ENCODE assay signal across 12 cellular contexts in genomic region chr11:73229321-73230275, GRCh38. TPM values are rescaled to one million over a fixed set of nuclear protein-coding genes. Genes with fewer than 3 reads are reported as not detected.
DNase-seq lines count a peak whose midpoint lies in the region; TF ChIP-seq lines count a peak whose summit lies in the region.
"Had no signal": no experiment of that assay in that cellular context is flagged by ENCODE, and none has a peak within 500 bp of the region (broad histone marks: within the 10 kb centered on the region; RNA-seq: fewer than 3 reads in every experiment).

No MANE protein-coding gene starts in this region.

- no peaks in the 10 kb centered on the region for H3K9me3 Mint-ChIP-seq in nephron progenitor cell
- H3K9me3 Mint-ChIP-seq: activated CD8-positive, alpha-beta T cell treated with anti-CD3 and anti-CD28 coated beads for 36 hours; dendritic cell treated with granulocyte-macrophage colony-stimulating factor and Interleukin-4, amounts not matched to agents 40 ng/mL and 50 ng/mL, for 4 days had no signal

- DNase-seq in BE2C (peak; percentile 6), H7 (peak; percentile 36), dermis microvascular lymphatic vessel endothelial cell (ENCODE audit: low read depth in 2 of 2) (peak; percentile 39 to 62), nephron progenitor cell (peak; percentile 2), NCI-H1694 (lab: John Stamatoyannopoulos, UW) (no peak), NOMO-1 treated with dmso at 0.1 percent for 144 hours (lab: John Stamatoyannopoulos, UW; ENCODE audit: unreplicated experiment) (no peak), Ammon's horn (ENCODE audit: low spot score) (no peak), midbrain (lab: John Stamatoyannopoulos, UW) (no peak)
- DNase-seq: activated CD8-positive, alpha-beta T cell treated with anti-CD3 and anti-CD28 coated beads for 36 hours; esophagus squamous epithelium; substantia nigra had no signal

- no peaks in the 10 kb centered on the region for H3K9me3 ChIP-seq in BE2C
- H3K9me3 ChIP-seq: esophagus squamous epithelium had no signal

- H3K27ac Mint-ChIP-seq in nephron progenitor cell, result no peak overlapping the region
- H3K27ac Mint-ChIP-seq: activated CD8-positive, alpha-beta T cell treated with anti-CD3 and anti-CD28 coated beads for 36 hours; dendritic cell treated with granulocyte-macrophage colony-stimulating factor and Interleukin-4, amounts not matched to agents 40 ng/mL and 50 ng/mL, for 4 days had no signal

- no peaks in the 10 kb centered on the region for H3K36me3 Mint-ChIP-seq in nephron progenitor cell (ENCODE audit: low read depth)

- no peaks in the 10 kb centered on the region for H3K36me3 ChIP-seq in BE2C
- H3K36me3 ChIP-seq in H7 (replicated peaks; ENCODE audit: control insufficient read depth, insufficient read depth, low read length), result no peaks in the 10 kb centered on the region

- no peaks in the 10 kb centered on the region for H3K27me3 ChIP-seq in BE2C
- H3K27me3 ChIP-seq in H7 (ENCODE audit: control insufficient read depth, insufficient read depth, low read length), result no peaks in the 10 kb centered on the region
- H3K27me3 ChIP-seq: esophagus squamous epithelium had no signal

- TF ChIP-seq CTCF in BE2C (IDR thresholded peaks at IDR 0.05; ENCODE audit: low read depth, low read length), result no peak
- TF ChIP-seq CTCF in nephron progenitor cell (IDR thresholded peaks at IDR 0.05), result no peak

- H3K4me3 Mint-ChIP-seq in nephron progenitor cell, result no peak overlapping the region
- H3K4me3 Mint-ChIP-seq: activated CD8-positive, alpha-beta T cell treated with anti-CD3 and anti-CD28 coated beads for 36 hours; dendritic cell treated with granulocyte-macrophage colony-stimulating factor and Interleukin-4, amounts not matched to agents 40 ng/mL and 50 ng/mL, for 4 days had no signal

- H3K27me3 Mint-ChIP-seq in nephron progenitor cell (ENCODE audit: low read depth, poor library complexity), result peaks cover 30% of the 10 kb centered on the region
- H3K27me3 Mint-ChIP-seq: activated CD8-positive, alpha-beta T cell treated with anti-CD3 and anti-CD28 coated beads for 36 hours; dendritic cell treated with granulocyte-macrophage colony-stimulating factor and Interleukin-4, amounts not matched to agents 40 ng/mL and 50 ng/mL, for 4 days had no signal

- H3K4me1 Mint-ChIP-seq in nephron progenitor cell, result peaks cover 24% of the 10 kb centered on the region

- H3K4me3 ChIP-seq in BE2C (ENCODE audit: low read depth, low read length) (no peak overlapping the region), H7 (ENCODE audit: insufficient read depth, low read depth, low read length) (no peak overlapping the region)
- H3K4me3 ChIP-seq: esophagus squamous epithelium had no signal

- no peaks in the 10 kb centered on the region for H3K4me1 ChIP-seq in BE2C

RNA-seq across cellular contexts. Expression of gene P2RY2, which starts 11.5 kb away (rescaled TPM):
- polyA plus RNA-seq in BE2C (2012; ENCODE audit: insufficient read depth, insufficient read length, low read depth), result 0.28 TPM
- total RNA-seq in H7 (2014; rRNA removed; shearing (Covaris generic)), result 0.11 and 0.35 TPM in 2 replicates
- 0.25 and 0.64 TPM in 2 replicates for total RNA-seq in dermis microvascular lymphatic vessel endothelial cell
- total RNA-seq: activated CD8-positive, alpha-beta T cell treated with anti-CD3 and anti-CD28 coated beads for 36 hours had no signal

RNA-seq across cellular contexts. Expression of gene P2RY6, which starts 42.5 kb away (rescaled TPM):
- 6.5 TPM for polyA plus RNA-seq in BE2C (2012; ENCODE audit: insufficient read depth, insufficient read length, low read depth)
- total RNA-seq in H7 (2014; rRNA removed; shearing (Covaris generic)), result 0.66 TPM in 1 of 2 replicates, not detected in the other
- 0.25 and 0.26 TPM in 2 replicates for total RNA-seq in dermis microvascular lymphatic vessel endothelial cell
- total RNA-seq: activated CD8-positive, alpha-beta T cell treated with anti-CD3 and anti-CD28 coated beads for 36 hours had no signal

Comparison
In these comparisons a context has a peak if more than half of its experiments do, and no peak if none do; other contexts are left out.
1. DNase-seq: peak in BE2C (single experiment), H7 (single experiment), dermis microvascular lymphatic vessel endothelial cell (2 of 2) and nephron progenitor cell (single experiment); none in NCI-H1694 (single experiment), NOMO-1 treated with dmso at 0.1 percent for 144 hours (single experiment), Ammon's horn (single experiment) and midbrain (single experiment).